1 cellular context compared by ENCODE assay signal in genomic region chr3:121998030-121998580, GRCh38.
TF ChIP-seq lines count a peak whose summit lies in the region.

No MANE protein-coding gene starts in this region.

TF ChIP-seq in GM12878, 131 proteins besides CTCF, POLR2A, EP300 and RAD21 (continued from another document and continues in another):
- TF ChIP-seq SKIL (IDR thresholded peaks at IDR 0.05; ENCODE audit: low read depth, poor library complexity, severe bottlenecking) = peak; percentile 72
- no peak for TF ChIP-seq POU2F2 (IDR thresholded peaks at IDR 0.05; ENCODE audit: borderline replicate concordance, low read depth, low read length)
- TF ChIP-seq NRF1 (conservative IDR thresholded peaks at IDR 0.05; ENCODE audit: low read depth, low read length) = no peak
- no peak for TF ChIP-seq MLLT1 (IDR thresholded peaks at IDR 0.05)
- TF ChIP-seq NR2F1 (conservative IDR thresholded peaks at IDR 0.05) = peak; percentile 84
- TF ChIP-seq ZNF622 (IDR thresholded peaks at IDR 0.05) = no peak
- no peak for TF ChIP-seq NFYA (IDR thresholded peaks at IDR 0.05; ENCODE audit: borderline replicate concordance, low read depth, low read length)
- TF ChIP-seq IRF5 (IDR thresholded peaks at IDR 0.05; ENCODE audit: borderline replicate concordance) = no peak
- no peak for TF ChIP-seq ASH2L (IDR thresholded peaks at IDR 0.05; ENCODE audit: borderline replicate concordance, low read depth)
- no peak for TF ChIP-seq E2F4 (IDR thresholded peaks at IDR 0.05; ENCODE audit: low read depth, low read length)
- TF ChIP-seq BHLHE40 (IDR thresholded peaks at IDR 0.05; ENCODE audit: borderline replicate concordance in 1 of 2, low read depth in 2 of 2, low read length in 1 of 2) = no peak
- no peak for TF ChIP-seq YY1 (IDR thresholded peaks at IDR 0.05; ENCODE audit: low read depth, low read length)
- no peak for TF ChIP-seq REST (IDR thresholded peaks at IDR 0.05; ENCODE audit: low read depth, low read length)
- no peak for TF ChIP-seq ESRRA (IDR thresholded peaks at IDR 0.05; ENCODE audit: low read length)
- 0 out of 2 replicates have a peak, but pooled peaks have one; percentile 57 for TF ChIP-seq BMI1 (IDR thresholded peaks at IDR 0.05; ENCODE audit: borderline replicate concordance)
- TF ChIP-seq RBBP5 (conservative IDR thresholded peaks at IDR 0.05) = no peak
- peak; percentile 96 for TF ChIP-seq EED (IDR thresholded peaks at IDR 0.05; ENCODE audit: low read depth)
- no peak for TF ChIP-seq ZZZ3 (IDR thresholded peaks at IDR 0.05; ENCODE audit: control insufficient read depth, insufficient read length, low read depth)
- no peak for TF ChIP-seq E2F8 (IDR thresholded peaks at IDR 0.05; ENCODE audit: low read depth, partially characterized antibody)
- TF ChIP-seq FOXK2 (IDR thresholded peaks at IDR 0.05) = no peak
- TF ChIP-seq SRF (IDR thresholded peaks at IDR 0.05; ENCODE audit: low read depth in 2 of 2, low read length in 2 of 2) = peak in 1 of 2 experiments; percentile 68; a peak in 1 of 4 replicates
- no peak for TF ChIP-seq PAX8 (IDR thresholded peaks at IDR 0.05)
- TF ChIP-seq KDM1A (IDR thresholded peaks at IDR 0.05; ENCODE audit: borderline replicate concordance) = no peak
- TF ChIP-seq IKZF2 (IDR thresholded peaks at IDR 0.05) = peak; percentile 90 to 94
- TF ChIP-seq CREM (IDR thresholded peaks at IDR 0.05; ENCODE audit: low read depth) = peak; percentile 65; the same call in 1 of the 2 replicates
- TF ChIP-seq SUZ12 (IDR thresholded peaks at IDR 0.05; ENCODE audit: unreplicated experiment) = no peak
- TF ChIP-seq PRDM15 (CRISPR knock-in tag; IDR thresholded peaks at IDR 0.05) = no peak
- TF ChIP-seq NR2C2 (IDR thresholded peaks at IDR 0.05; ENCODE audit: borderline replicate concordance, control insufficient read depth, insufficient read length, low read depth) = no peak
- TF ChIP-seq USF1 (IDR thresholded peaks at IDR 0.05; ENCODE audit: borderline replicate concordance, extremely low read length, insufficient read depth, low read depth, low read length) = no peak
- TF ChIP-seq RELA (IDR thresholded peaks at IDR 0.05; ENCODE audit: borderline replicate concordance, partially characterized antibody) = no peak
- peak; percentile 58; the same call in 1 of the 2 replicates for TF ChIP-seq JUND (IDR thresholded peaks at IDR 0.05; ENCODE audit: low read depth, low read length)
- peak; percentile 90; the same call in 1 of the 2 replicates for TF ChIP-seq FOXM1 (IDR thresholded peaks at IDR 0.05; ENCODE audit: low read depth, low read length)
- TF ChIP-seq POLR2AphosphoS5 (IDR thresholded peaks at IDR 0.05; ENCODE audit: low read length) = no peak
- no peak for TF ChIP-seq RB1 (IDR thresholded peaks at IDR 0.05; ENCODE audit: borderline replicate concordance)
- no peak for TF ChIP-seq IRF3 (IDR thresholded peaks at IDR 0.05)
- TF ChIP-seq NR2C1 (IDR thresholded peaks at IDR 0.05) = no peak
- TF ChIP-seq LARP7 (IDR thresholded peaks at IDR 0.05) = no peak
- no peak for TF ChIP-seq TCF12 (IDR thresholded peaks at IDR 0.05; ENCODE audit: low read depth, low read length)
- TF ChIP-seq ZBED1 (IDR thresholded peaks at IDR 0.05; ENCODE audit: borderline replicate concordance) = peak; percentile 63; the same call in 1 of the 2 replicates
- TF ChIP-seq GABPA (IDR thresholded peaks at IDR 0.05; ENCODE audit: low read depth) = peak; percentile 50; the same call in 1 of the 2 replicates
